In genomic region chr4:154640999-154641398, GRCh38 we compare ENCODE assay signal across 1 cellular context.
TF ChIP-seq lines count a peak whose summit lies in the region.

No MANE protein-coding gene starts in this region.

TF ChIP-seq in K562, 482 proteins besides CTCF, POLR2A, EP300 and RAD21 (continued from another document):
- peak; percentile 96 for TF ChIP-seq MEIS2 (IDR thresholded peaks at IDR 0.05; ENCODE audit: partially characterized antibody)
- TF ChIP-seq DMBX1 (CRISPR knock-in tag; IDR thresholded peaks at IDR 0.05; ENCODE audit: borderline replicate concordance): no peak
- no peak for TF ChIP-seq PTTG1 (tag; IDR thresholded peaks at IDR 0.05; ENCODE audit: low read depth)
- TF ChIP-seq, protein P1, sequence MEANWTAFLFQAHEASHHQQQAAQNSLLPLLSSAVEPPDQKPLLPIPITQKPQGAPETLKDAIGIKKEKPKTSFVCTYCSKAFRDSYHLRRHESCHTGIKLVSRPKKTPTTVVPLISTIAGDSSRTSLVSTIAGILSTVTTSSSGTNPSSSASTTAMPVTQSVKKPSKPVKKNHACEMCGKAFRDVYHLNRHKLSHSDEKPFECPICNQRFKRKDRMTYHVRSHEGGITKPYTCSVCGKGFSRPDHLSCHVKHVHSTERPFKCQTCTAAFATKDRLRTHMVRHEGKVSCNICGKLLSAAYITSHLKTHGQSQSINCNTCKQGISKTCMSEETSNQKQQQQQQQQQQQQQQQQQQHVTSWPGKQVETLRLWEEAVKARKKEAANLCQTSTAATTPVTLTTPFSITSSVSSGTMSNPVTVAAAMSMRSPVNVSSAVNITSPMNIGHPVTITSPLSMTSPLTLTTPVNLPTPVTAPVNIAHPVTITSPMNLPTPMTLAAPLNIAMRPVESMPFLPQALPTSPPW (CRISPR knock-in tag; IDR thresholded peaks at IDR 0.05): peak; percentile 31; the same call in 1 of the 2 replicates
- no peak for TF ChIP-seq ZFP1 (CRISPR knock-in tag; IDR thresholded peaks at IDR 0.05)
- no peak for TF ChIP-seq C11orf30 (IDR thresholded peaks at IDR 0.05; ENCODE audit: low read depth)
- no peak for TF ChIP-seq SRSF7 (optimal IDR thresholded peaks at IDR 0.05; ENCODE audit: low read depth, low read length)
- no peak for TF ChIP-seq ZNF583 (CRISPR knock-in tag; IDR thresholded peaks at IDR 0.05)
- no peak for TF ChIP-seq ZNF589 (CRISPR knock-in tag; IDR thresholded peaks at IDR 0.05; ENCODE audit: low read depth)
- TF ChIP-seq ZNF644 (tag; IDR thresholded peaks at IDR 0.05; ENCODE audit: low read depth): no peak
- TF ChIP-seq, protein P2, sequence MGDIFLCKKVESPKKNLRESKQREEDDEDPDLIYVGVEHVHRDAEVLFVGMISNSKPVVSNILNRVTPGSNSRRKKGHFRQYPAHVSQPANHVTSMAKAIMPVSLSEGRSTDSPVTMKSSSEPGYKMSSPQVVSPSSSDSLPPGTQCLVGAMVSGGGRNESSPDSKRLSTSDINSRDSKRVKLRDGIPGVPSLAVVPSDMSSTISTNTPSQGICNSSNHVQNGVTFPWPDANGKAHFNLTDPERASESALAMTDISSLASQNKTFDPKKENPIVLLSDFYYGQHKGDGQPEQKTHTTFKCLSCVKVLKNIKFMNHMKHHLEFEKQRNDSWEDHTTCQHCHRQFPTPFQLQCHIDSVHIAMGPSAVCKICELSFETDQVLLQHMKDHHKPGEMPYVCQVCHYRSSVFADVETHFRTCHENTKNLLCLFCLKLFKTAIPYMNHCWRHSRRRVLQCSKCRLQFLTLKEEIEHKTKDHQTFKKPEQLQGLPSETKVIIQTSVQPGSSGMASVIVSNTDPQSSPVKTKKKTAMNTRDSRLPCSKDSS (IDR thresholded peaks at IDR 0.05; ENCODE audit: low read depth, partially characterized antibody): no peak
- no peak for TF ChIP-seq HDAC2 (IDR thresholded peaks at IDR 0.05)
- TF ChIP-seq HNRNPLL (IDR thresholded peaks at IDR 0.05; ENCODE audit: low read depth, low read length, poor library complexity, severe bottlenecking): no peak
- TF ChIP-seq CXXC5 (CRISPR knock-in tag; IDR thresholded peaks at IDR 0.05): peak; percentile 49
- no peak for TF ChIP-seq ZMIZ1 (IDR thresholded peaks at IDR 0.05; ENCODE audit: low read depth in 2 of 2, low read length in 2 of 2)
- no peak for TF ChIP-seq CGGBP1 (CRISPR knock-in tag; IDR thresholded peaks at IDR 0.05)
- TF ChIP-seq ZNF197 (CRISPR knock-in tag; IDR thresholded peaks at IDR 0.05; ENCODE audit: low read depth): no peak
- 0 out of 2 replicates have a peak, but pooled peaks have one; percentile 54 for TF ChIP-seq ZNF766 (CRISPR knock-in tag; conservative IDR thresholded peaks at IDR 0.05)
- 0 out of 2 replicates have a peak, but pooled peaks have one; percentile 45 for TF ChIP-seq ZBTB12 (CRISPR knock-in tag; IDR thresholded peaks at IDR 0.05)
- TF ChIP-seq, protein P3, sequence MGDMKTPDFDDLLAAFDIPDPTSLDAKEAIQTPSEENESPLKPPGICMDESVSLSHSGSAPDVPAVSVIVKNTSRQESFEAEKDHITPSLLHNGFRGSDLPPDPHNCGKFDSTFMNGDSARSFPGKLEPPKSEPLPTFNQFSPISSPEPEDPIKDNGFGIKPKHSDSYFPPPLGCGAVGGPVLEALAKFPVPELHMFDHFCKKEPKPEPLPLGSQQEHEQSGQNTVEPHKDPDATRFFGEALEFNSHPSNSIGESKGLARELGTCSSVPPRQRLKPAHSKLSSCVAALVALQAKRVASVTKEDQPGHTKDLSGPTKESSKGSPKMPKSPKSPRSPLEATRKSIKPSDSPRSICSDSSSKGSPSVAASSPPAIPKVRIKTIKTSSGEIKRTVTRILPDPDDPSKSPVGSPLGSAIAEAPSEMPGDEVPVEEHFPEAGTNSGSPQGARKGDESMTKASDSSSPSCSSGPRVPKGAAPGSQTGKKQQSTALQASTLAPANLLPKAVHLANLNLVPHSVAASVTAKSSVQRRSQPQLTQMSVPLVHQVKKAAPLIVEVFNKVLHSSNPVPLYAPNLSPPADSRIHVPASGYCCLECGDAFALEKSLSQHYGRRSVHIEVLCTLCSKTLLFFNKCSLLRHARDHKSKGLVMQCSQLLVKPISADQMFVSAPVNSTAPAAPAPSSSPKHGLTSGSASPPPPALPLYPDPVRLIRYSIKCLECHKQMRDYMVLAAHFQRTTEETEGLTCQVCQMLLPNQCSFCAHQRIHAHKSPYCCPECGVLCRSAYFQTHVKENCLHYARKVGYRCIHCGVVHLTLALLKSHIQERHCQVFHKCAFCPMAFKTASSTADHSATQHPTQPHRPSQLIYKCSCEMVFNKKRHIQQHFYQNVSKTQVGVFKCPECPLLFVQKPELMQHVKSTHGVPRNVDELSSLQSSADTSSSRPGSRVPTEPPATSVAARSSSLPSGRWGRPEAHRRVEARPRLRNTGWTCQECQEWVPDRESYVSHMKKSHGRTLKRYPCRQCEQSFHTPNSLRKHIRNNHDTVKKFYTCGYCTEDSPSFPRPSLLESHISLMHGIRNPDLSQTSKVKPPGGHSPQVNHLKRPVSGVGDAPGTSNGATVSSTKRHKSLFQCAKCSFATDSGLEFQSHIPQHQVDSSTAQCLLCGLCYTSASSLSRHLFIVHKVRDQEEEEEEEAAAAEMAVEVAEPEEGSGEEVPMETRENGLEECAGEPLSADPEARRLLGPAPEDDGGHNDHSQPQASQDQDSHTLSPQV (IDR thresholded peaks at IDR 0.05): no peak
- TF ChIP-seq TCF3 (CRISPR knock-in tag; IDR thresholded peaks at IDR 0.05): peak; percentile 69
- TF ChIP-seq TARDBP (IDR thresholded peaks at IDR 0.05): no peak
- TF ChIP-seq NR2C2 (CRISPR knock-in tag; IDR thresholded peaks at IDR 0.05): no peak
- TF ChIP-seq NR2C2 (tag; IDR thresholded peaks at IDR 0.05): no peak
- no peak for TF ChIP-seq ETV1 (tag; conservative IDR thresholded peaks at IDR 0.05; ENCODE audit: low read depth)
- no peak for TF ChIP-seq ATF7 (IDR thresholded peaks at IDR 0.05)
- no peak for TF ChIP-seq PYGO2 (tag; IDR thresholded peaks at IDR 0.05)
